In the genomic region with DNA sequence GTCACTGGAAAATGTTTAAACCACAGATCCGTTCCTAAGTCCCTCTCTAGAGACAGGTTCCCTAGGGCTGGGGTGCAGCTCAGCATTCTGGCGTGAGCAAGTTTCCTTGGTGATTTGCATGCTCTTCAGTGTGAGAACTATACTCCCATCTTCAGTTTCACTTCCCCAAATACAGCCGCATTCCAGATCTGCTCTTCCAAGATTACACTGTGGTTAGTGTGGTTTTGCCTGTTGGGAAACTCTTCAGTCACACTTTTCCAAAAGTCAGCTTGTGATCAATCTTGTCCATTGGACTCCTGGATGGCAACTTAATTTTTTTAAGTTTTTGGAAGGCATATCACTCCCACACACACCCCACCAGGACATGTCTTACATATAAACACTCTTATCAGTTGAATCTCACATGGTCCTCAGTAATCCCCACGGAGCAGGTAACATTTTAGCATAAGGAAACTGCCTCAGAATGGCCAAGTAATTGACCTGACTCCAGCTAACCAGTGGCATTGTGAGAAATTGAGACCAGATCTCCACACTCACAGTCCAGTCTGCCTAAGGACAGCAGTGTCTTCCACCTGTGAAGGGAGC, we compare ENCODE assay signal across 1 cellular context.
TF ChIP-seq lines count a peak whose summit lies in the region.

No MANE protein-coding gene starts in this region.

TF ChIP-seq in K562, 482 proteins besides CTCF, POLR2A, EP300 and RAD21 (continued from another document and continues in another):
- TF ChIP-seq FOXO4 (CRISPR knock-in tag; IDR thresholded peaks at IDR 0.05) (no peak), TEAD4 (IDR thresholded peaks at IDR 0.05; ENCODE audit: low read length) (peak; percentile 96), TEAD4 (CRISPR knock-in tag; IDR thresholded peaks at IDR 0.05; ENCODE audit: borderline replicate concordance) (no peak), MTA2 (IDR thresholded peaks at IDR 0.05; ENCODE audit: low read depth) (peak; percentile 93), ZBTB33 (CRISPR knock-in tag; IDR thresholded peaks at IDR 0.05) (no peak), ILF3 (IDR thresholded peaks at IDR 0.05; ENCODE audit: borderline replicate concordance) (no peak), SMAD3 (CRISPR knock-in tag; conservative IDR thresholded peaks at IDR 0.05) (no peak), ZNF77 (CRISPR knock-in tag; IDR thresholded peaks at IDR 0.05) (no peak), XRCC4 (IDR thresholded peaks at IDR 0.05; ENCODE audit: extremely low read depth, insufficient read depth, insufficient read length) (no peak), RBM25 (IDR thresholded peaks at IDR 0.05; ENCODE audit: low read depth, low read length, severe bottlenecking) (no peak), ZNF780A (CRISPR knock-in tag; IDR thresholded peaks at IDR 0.05) (no peak), NFATC3 (IDR thresholded peaks at IDR 0.05) (0 out of 2 replicates have a peak, but pooled peaks have one; percentile 37), ZBTB8A (IDR thresholded peaks at IDR 0.05; ENCODE audit: partially characterized antibody) (no peak), HDGF (IDR thresholded peaks at IDR 0.05) (no peak), PHB2 (IDR thresholded peaks at IDR 0.05; ENCODE audit: low read depth) (peak; percentile 80; the same call in 1 of the 2 replicates), XRCC5 (IDR thresholded peaks at IDR 0.05; ENCODE audit: low read depth, low read length) (no peak), RHOXF2B (CRISPR knock-in tag; conservative IDR thresholded peaks at IDR 0.05) (no peak), ETV6 (IDR thresholded peaks at IDR 0.05; ENCODE audit: borderline replicate concordance in 1 of 2, low read depth in 2 of 2, low read length in 1 of 2) (no peak; a peak in 1 of 4 replicates), ETV6 (CRISPR knock-in tag; IDR thresholded peaks at IDR 0.05; ENCODE audit: borderline replicate concordance) (no peak), HIVEP1 (CRISPR knock-in tag; IDR thresholded peaks at IDR 0.05) (no peak), CBFA2T2 (conservative IDR thresholded peaks at IDR 0.05) (peak; percentile 84), ZNF3 (CRISPR knock-in tag; IDR thresholded peaks at IDR 0.05) (no peak), ZNF280B (CRISPR knock-in tag; IDR thresholded peaks at IDR 0.05) (no peak), PCBP2 (IDR thresholded peaks at IDR 0.05; ENCODE audit: low read depth, low read length, poor library complexity, severe bottlenecking) (no peak), BRF1 (IDR thresholded peaks at IDR 0.05; ENCODE audit: borderline replicate concordance, extremely low read depth, insufficient read length) (no peak), ZNF282 (CRISPR knock-in tag; IDR thresholded peaks at IDR 0.05) (no peak), NEUROD1 (IDR thresholded peaks at IDR 0.05; ENCODE audit: borderline replicate concordance, low read depth, low read length, partially characterized antibody) (peak; percentile 12), HES1 (IDR thresholded peaks at IDR 0.05; ENCODE audit: low read depth) (peak; percentile 90), POLR2H (tag; IDR thresholded peaks at IDR 0.05; ENCODE audit: low read depth) (no peak), SMARCC2 (IDR thresholded peaks at IDR 0.05; ENCODE audit: low read depth) (peak; percentile 98), HDAC2 (IDR thresholded peaks at IDR 0.05) (peak; percentile 89), THAP12 (CRISPR knock-in tag; IDR thresholded peaks at IDR 0.05) (no peak), NFXL1 (CRISPR knock-in tag; IDR thresholded peaks at IDR 0.05) (no peak), STAG1 (CRISPR knock-in tag; IDR thresholded peaks at IDR 0.05; ENCODE audit: borderline replicate concordance) (no peak), SNRNP70 (optimal IDR thresholded peaks at IDR 0.05; ENCODE audit: low read depth, low read length) (no peak), NR1H2 (CRISPR knock-in tag; IDR thresholded peaks at IDR 0.05) (no peak), CTCFL (IDR thresholded peaks at IDR 0.05; ENCODE audit: borderline replicate concordance, insufficient read depth, low read depth, low read length, poor library complexity, severe bottlenecking) (no peak), RB1 (IDR thresholded peaks at IDR 0.05; ENCODE audit: low read depth) (no peak)
- TF ChIP-seq, protein P1, sequence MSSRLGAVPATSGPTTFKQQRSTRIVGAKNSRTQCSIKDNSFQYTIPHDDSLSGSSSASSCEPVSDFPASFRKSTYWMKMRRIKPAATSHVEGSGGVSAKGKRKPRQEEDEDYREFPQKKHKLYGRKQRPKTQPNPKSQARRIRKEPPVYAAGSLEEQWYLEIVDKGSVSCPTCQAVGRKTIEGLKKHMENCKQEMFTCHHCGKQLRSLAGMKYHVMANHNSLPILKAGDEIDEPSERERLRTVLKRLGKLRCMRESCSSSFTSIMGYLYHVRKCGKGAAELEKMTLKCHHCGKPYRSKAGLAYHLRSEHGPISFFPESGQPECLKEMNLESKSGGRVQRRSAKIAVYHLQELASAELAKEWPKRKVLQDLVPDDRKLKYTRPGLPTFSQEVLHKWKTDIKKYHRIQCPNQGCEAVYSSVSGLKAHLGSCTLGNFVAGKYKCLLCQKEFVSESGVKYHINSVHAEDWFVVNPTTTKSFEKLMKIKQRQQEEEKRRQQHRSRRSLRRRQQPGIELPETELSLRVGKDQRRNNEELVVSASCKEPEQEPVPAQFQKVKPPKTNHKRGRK (tag; IDR thresholded peaks at IDR 0.05): no peak
- TF ChIP-seq, protein P2, sequence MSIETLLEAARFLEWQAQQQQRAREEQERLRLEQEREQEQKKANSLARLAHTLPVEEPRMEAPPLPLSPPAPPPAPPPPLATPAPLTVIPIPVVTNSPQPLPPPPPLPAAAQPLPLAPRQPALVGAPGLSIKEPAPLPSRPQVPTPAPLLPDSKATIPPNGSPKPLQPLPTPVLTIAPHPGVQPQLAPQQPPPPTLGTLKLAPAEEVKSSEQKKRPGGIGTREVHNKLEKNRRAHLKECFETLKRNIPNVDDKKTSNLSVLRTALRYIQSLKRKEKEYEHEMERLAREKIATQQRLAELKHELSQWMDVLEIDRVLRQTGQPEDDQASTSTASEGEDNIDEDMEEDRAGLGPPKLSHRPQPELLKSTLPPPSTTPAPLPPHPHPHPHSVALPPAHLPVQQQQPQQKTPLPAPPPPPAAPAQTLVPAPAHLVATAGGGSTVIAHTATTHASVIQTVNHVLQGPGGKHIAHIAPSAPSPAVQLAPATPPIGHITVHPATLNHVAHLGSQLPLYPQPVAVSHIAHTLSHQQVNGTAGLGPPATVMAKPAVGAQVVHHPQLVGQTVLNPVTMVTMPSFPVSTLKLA (conservative IDR thresholded peaks at IDR 0.05): peak in 1 of 2 experiments; percentile 44; a peak in 1 of 4 replicates
- TF ChIP-seq, protein P3, sequence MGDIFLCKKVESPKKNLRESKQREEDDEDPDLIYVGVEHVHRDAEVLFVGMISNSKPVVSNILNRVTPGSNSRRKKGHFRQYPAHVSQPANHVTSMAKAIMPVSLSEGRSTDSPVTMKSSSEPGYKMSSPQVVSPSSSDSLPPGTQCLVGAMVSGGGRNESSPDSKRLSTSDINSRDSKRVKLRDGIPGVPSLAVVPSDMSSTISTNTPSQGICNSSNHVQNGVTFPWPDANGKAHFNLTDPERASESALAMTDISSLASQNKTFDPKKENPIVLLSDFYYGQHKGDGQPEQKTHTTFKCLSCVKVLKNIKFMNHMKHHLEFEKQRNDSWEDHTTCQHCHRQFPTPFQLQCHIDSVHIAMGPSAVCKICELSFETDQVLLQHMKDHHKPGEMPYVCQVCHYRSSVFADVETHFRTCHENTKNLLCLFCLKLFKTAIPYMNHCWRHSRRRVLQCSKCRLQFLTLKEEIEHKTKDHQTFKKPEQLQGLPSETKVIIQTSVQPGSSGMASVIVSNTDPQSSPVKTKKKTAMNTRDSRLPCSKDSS (IDR thresholded peaks at IDR 0.05; ENCODE audit: low read depth, partially characterized antibody): no peak
- TF ChIP-seq, protein P4, sequence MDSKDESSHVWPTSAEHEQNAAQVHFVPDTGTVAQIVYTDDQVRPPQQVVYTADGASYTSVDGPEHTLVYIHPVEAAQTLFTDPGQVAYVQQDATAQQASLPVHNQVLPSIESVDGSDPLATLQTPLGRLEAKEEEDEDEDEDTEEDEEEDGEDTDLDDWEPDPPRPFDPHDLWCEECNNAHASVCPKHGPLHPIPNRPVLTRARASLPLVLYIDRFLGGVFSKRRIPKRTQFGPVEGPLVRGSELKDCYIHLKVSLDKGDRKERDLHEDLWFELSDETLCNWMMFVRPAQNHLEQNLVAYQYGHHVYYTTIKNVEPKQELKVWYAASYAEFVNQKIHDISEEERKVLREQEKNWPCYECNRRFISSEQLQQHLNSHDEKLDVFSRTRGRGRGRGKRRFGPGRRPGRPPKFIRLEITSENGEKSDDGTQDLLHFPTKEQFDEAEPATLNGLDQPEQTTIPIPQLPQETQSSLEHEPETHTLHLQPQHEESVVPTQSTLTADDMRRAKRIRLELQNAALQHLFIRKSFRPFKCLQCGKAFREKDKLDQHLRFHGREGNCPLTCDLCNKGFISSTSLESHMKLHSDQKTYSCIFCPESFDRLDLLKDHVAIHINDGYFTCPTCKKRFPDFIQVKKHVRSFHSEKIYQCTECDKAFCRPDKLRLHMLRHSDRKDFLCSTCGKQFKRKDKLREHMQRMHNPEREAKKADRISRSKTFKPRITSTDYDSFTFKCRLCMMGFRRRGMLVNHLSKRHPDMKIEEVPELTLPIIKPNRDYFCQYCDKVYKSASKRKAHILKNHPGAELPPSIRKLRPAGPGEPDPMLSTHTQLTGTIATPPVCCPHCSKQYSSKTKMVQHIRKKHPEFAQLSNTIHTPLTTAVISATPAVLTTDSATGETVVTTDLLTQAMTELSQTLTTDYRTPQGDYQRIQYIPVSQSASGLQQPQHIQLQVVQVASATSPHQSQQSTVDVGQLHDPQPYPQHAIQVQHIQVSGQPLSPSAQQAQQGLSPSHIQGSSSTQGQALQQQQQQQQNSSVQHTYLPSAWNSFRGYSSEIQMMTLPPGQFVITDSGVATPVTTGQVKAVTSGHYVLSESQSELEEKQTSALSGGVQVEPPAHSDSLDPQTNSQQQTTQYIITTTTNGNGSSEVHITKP (IDR thresholded peaks at IDR 0.05; ENCODE audit: partially characterized antibody): no peak
